In genomic region chr19:35107541-35107939, GRCh38 we compare ENCODE assay signal across 1 cellular context.
TF ChIP-seq lines count a peak whose summit lies in the region.

No MANE protein-coding gene starts in this region.

TF ChIP-seq in HepG2, 621 proteins besides CTCF, POLR2A, EP300 and RAD21 (continued from another document and continues in another):
- TF ChIP-seq HBP1 (CRISPR knock-in tag; IDR thresholded peaks at IDR 0.05; ENCODE audit: low read depth) (0 out of 2 replicates have a peak, but pooled peaks have one; percentile 46), HNRNPLL (IDR thresholded peaks at IDR 0.05; ENCODE audit: low read depth, low read length, poor library complexity, severe bottlenecking) (no peak), ZNF331 (CRISPR knock-in tag; IDR thresholded peaks at IDR 0.05) (0 out of 2 replicates have a peak, but pooled peaks have one; percentile 35), SMYD3 (CRISPR knock-in tag; IDR thresholded peaks at IDR 0.05) (no peak), MBD4 (IDR thresholded peaks at IDR 0.05; ENCODE audit: borderline replicate concordance, low read length) (no peak), ZFX (CRISPR knock-in tag; IDR thresholded peaks at IDR 0.05; ENCODE audit: low read depth) (peak; percentile 62), KDM2A (CRISPR knock-in tag; IDR thresholded peaks at IDR 0.05; ENCODE audit: borderline replicate concordance, low read depth) (no peak), RARG (CRISPR knock-in tag; IDR thresholded peaks at IDR 0.05; ENCODE audit: low read depth) (no peak), FOXA3 (CRISPR knock-in tag; IDR thresholded peaks at IDR 0.05) (0 out of 2 replicates have a peak, but pooled peaks have one; percentile 10), TBP (CRISPR knock-in tag; IDR thresholded peaks at IDR 0.05) (no peak), ZNF225 (CRISPR knock-in tag; IDR thresholded peaks at IDR 0.05) (no peak), ZNF329 (CRISPR knock-in tag; IDR thresholded peaks at IDR 0.05; ENCODE audit: low read depth) (no peak), ZBTB7A (CRISPR knock-in tag; IDR thresholded peaks at IDR 0.05) (no peak), GATAD1 (CRISPR knock-in tag; IDR thresholded peaks at IDR 0.05) (no peak), ETV5 (CRISPR knock-in tag; IDR thresholded peaks at IDR 0.05; ENCODE audit: borderline replicate concordance) (peak; percentile 59; the same call in 1 of the 2 replicates), ZNF235 (CRISPR knock-in tag; IDR thresholded peaks at IDR 0.05; ENCODE audit: borderline replicate concordance) (no peak), HDAC2 (CRISPR knock-in tag; IDR thresholded peaks at IDR 0.05) (peak; percentile 35; the same call in 1 of the 2 replicates), ZBTB1 (CRISPR knock-in tag; IDR thresholded peaks at IDR 0.05; ENCODE audit: borderline replicate concordance) (no peak), SOX13 (IDR thresholded peaks at IDR 0.05) (no peak), SOX13 (CRISPR knock-in tag; conservative IDR thresholded peaks at IDR 0.05 in 1 of 2, IDR thresholded peaks at IDR 0.05 in 1 of 2) (peak in 1 of 2 experiments; percentile 88; a peak in 2 of 4 replicates), RXRA (CRISPR knock-in tag; IDR thresholded peaks at IDR 0.05) (peak; percentile 45; the same call in 1 of the 2 replicates), ISL2 (CRISPR knock-in tag; IDR thresholded peaks at IDR 0.05) (no peak), HINFP (CRISPR knock-in tag; IDR thresholded peaks at IDR 0.05; ENCODE audit: low read depth) (no peak), KDM1A (CRISPR knock-in tag; IDR thresholded peaks at IDR 0.05) (peak; percentile 83), ARNT2 (CRISPR knock-in tag; IDR thresholded peaks at IDR 0.05; ENCODE audit: low read depth) (no peak), ZNF891 (CRISPR knock-in tag; IDR thresholded peaks at IDR 0.05) (no peak), FOXA1 (IDR thresholded peaks at IDR 0.05) (no peak), FOXA1 (CRISPR knock-in tag; IDR thresholded peaks at IDR 0.05) (0 out of 2 replicates have a peak, but pooled peaks have one; percentile 9), ZMYM3 (CRISPR knock-in tag; IDR thresholded peaks at IDR 0.05) (peak; percentile 86), ELF3 (CRISPR knock-in tag; IDR thresholded peaks at IDR 0.05) (peak; percentile 79), U2AF1 (optimal IDR thresholded peaks at IDR 0.05; ENCODE audit: low read depth, low read length) (peak; percentile 53), ZNF335 (CRISPR knock-in tag; IDR thresholded peaks at IDR 0.05) (no peak), ZNF768 (CRISPR knock-in tag; IDR thresholded peaks at IDR 0.05) (peak; percentile 42; the same call in 1 of the 2 replicates), PAXIP1 (CRISPR knock-in tag; conservative IDR thresholded peaks at IDR 0.05) (peak; percentile 68), ZFP82 (CRISPR knock-in tag; IDR thresholded peaks at IDR 0.05; ENCODE audit: borderline replicate concordance) (no peak), SETDB1 (CRISPR knock-in tag; IDR thresholded peaks at IDR 0.05; ENCODE audit: borderline replicate concordance) (no peak), HCFC1 (IDR thresholded peaks at IDR 0.05; ENCODE audit: low read depth, low read length) (no peak), ZNF674 (CRISPR knock-in tag; IDR thresholded peaks at IDR 0.05; ENCODE audit: low read depth) (no peak), FOXP1 (IDR thresholded peaks at IDR 0.05) (no peak), FOXP1 (CRISPR knock-in tag; IDR thresholded peaks at IDR 0.05) (peak; percentile 52), ASH2L (IDR thresholded peaks at IDR 0.05; ENCODE audit: insufficient read length, low read depth, low read length) (peak; percentile 11), TOPORS (CRISPR knock-in tag; IDR thresholded peaks at IDR 0.05) (no peak), DRAP1 (CRISPR knock-in tag; IDR thresholded peaks at IDR 0.05) (peak; percentile 40; the same call in 1 of the 2 replicates), CBX1 (IDR thresholded peaks at IDR 0.05; ENCODE audit: low read depth) (no peak), TEAD3 (CRISPR knock-in tag; optimal IDR thresholded peaks at IDR 0.05; ENCODE audit: borderline replicate concordance) (peak; percentile 54), ZNF564 (CRISPR knock-in tag; IDR thresholded peaks at IDR 0.05) (no peak), ZNF333 (CRISPR knock-in tag; IDR thresholded peaks at IDR 0.05; ENCODE audit: borderline replicate concordance) (no peak), RCOR2 (CRISPR knock-in tag; IDR thresholded peaks at IDR 0.05) (peak; percentile 65; the same call in 1 of the 2 replicates), GPBP1L1 (CRISPR knock-in tag; IDR thresholded peaks at IDR 0.05) (no peak), SALL1 (CRISPR knock-in tag; IDR thresholded peaks at IDR 0.05) (peak; percentile 37; the same call in 1 of the 2 replicates), ZNF18 (CRISPR knock-in tag; IDR thresholded peaks at IDR 0.05; ENCODE audit: insufficient replicate concordance) (no peak), NR2F6 (IDR thresholded peaks at IDR 0.05) (no peak), NR2F6 (CRISPR knock-in tag; IDR thresholded peaks at IDR 0.05) (peak; percentile 63; the same call in 1 of the 2 replicates), ZNF775 (CRISPR knock-in tag; IDR thresholded peaks at IDR 0.05; ENCODE audit: borderline replicate concordance) (no peak), BCL6 (CRISPR knock-in tag; IDR thresholded peaks at IDR 0.05) (peak; percentile 48; the same call in 1 of the 2 replicates), YEATS2 (CRISPR knock-in tag; IDR thresholded peaks at IDR 0.05; ENCODE audit: borderline replicate concordance) (peak; percentile 39; the same call in 1 of the 2 replicates)
- TF ChIP-seq, protein P1, sequence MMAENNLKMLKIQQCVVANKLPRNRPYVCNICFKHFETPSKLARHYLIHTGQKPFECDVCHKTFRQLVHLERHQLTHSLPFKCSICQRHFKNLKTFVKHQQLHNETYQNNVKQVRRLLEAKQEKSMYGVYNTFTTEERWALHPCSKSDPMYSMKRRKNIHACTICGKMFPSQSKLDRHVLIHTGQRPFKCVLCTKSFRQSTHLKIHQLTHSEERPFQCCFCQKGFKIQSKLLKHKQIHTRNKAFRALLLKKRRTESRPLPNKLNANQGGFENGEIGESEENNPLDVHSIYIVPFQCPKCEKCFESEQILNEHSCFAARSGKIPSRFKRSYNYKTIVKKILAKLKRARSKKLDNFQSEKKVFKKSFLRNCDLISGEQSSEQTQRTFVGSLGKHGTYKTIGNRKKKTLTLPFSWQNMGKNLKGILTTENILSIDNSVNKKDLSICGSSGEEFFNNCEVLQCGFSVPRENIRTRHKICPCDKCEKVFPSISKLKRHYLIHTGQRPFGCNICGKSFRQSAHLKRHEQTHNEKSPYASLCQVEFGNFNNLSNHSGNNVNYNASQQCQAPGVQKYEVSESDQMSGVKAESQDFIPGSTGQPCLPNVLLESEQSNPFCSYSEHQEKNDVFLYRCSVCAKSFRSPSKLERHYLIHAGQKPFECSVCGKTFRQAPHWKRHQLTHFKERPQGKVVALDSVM (CRISPR knock-in tag; IDR thresholded peaks at IDR 0.05): no peak
- TF ChIP-seq, protein P2, sequence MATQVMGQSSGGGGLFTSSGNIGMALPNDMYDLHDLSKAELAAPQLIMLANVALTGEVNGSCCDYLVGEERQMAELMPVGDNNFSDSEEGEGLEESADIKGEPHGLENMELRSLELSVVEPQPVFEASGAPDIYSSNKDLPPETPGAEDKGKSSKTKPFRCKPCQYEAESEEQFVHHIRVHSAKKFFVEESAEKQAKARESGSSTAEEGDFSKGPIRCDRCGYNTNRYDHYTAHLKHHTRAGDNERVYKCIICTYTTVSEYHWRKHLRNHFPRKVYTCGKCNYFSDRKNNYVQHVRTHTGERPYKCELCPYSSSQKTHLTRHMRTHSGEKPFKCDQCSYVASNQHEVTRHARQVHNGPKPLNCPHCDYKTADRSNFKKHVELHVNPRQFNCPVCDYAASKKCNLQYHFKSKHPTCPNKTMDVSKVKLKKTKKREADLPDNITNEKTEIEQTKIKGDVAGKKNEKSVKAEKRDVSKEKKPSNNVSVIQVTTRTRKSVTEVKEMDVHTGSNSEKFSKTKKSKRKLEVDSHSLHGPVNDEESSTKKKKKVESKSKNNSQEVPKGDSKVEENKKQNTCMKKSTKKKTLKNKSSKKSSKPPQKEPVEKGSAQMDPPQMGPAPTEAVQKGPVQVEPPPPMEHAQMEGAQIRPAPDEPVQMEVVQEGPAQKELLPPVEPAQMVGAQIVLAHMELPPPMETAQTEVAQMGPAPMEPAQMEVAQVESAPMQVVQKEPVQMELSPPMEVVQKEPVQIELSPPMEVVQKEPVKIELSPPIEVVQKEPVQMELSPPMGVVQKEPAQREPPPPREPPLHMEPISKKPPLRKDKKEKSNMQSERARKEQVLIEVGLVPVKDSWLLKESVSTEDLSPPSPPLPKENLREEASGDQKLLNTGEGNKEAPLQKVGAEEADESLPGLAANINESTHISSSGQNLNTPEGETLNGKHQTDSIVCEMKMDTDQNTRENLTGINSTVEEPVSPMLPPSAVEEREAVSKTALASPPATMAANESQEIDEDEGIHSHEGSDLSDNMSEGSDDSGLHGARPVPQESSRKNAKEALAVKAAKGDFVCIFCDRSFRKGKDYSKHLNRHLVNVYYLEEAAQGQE (IDR thresholded peaks at IDR 0.05; ENCODE audit: borderline replicate concordance in 1 of 2, low read depth in 1 of 2, low read length in 2 of 2): no peak
- TF ChIP-seq, protein P3, sequence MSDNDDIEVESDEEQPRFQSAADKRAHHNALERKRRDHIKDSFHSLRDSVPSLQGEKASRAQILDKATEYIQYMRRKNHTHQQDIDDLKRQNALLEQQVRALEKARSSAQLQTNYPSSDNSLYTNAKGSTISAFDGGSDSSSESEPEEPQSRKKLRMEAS (IDR thresholded peaks at IDR 0.05): peak; percentile 28; the same call in 1 of the 2 replicates
